Comparison of ENCODE assay signal across 9 cellular contexts in genomic region chr4:25144870-25145481, GRCh38. TPM values are rescaled to one million over a fixed set of nuclear protein-coding genes. Genes with fewer than 3 reads are reported as not detected.
DNase-seq lines count a peak whose midpoint lies in the region; ATAC-seq, FAIRE-seq and TF ChIP-seq lines count a peak whose summit lies in the region.
"Had no signal": no experiment of that assay in that cellular context is flagged by ENCODE, and none has a peak within 500 bp of the region (broad histone marks: within the 10 kb centered on the region; RNA-seq: fewer than 3 reads in every experiment).

No MANE protein-coding gene starts in this region.

- no peak for ATAC-seq in GM19328 (IDR thresholded peaks at IDR 0.05; ENCODE audit: unreplicated experiment)
- ATAC-seq in GM21515 (IDR thresholded peaks at IDR 0.05; ENCODE audit: unreplicated experiment), result no peak
- ATAC-seq in HG02763 (IDR thresholded peaks at IDR 0.05; ENCODE audit: unreplicated experiment), result no peak

- no peak for FAIRE-seq in GM12892 (lab: Jason Lieb, UNC)

- no peaks in the 10 kb centered on the region for H3K9me3 Mint-ChIP-seq in CD14-positive monocyte
- H3K9me3 Mint-ChIP-seq: IgD-negative memory B cell had no signal

- POLR2A ChIA-PET in RWPE1 (lab: Yijun Ruan, JAX; ENCODE audit: low non-redundant PET), result no interaction called here

- TF ChIP-seq CTCF in CD14-positive monocyte (IDR thresholded peaks at IDR 0.05) (peak; percentile 57), RWPE1 (conservative IDR thresholded peaks at IDR 0.05; ENCODE audit: low read depth) (peak; percentile 74)

- peaks cover 0 to 3% (median 0%) of the 10 kb centered on the region in 3 donors for H3K27me3 Mint-ChIP-seq in CD14-positive monocyte (ENCODE audit: low read depth in 3 of 3)
- H3K27me3 Mint-ChIP-seq: IgD-negative memory B cell had no signal

- no peak overlapping the region for H3K27ac Mint-ChIP-seq in CD14-positive monocyte
- H3K27ac Mint-ChIP-seq: IgD-negative memory B cell had no signal

- no peak for TF ChIP-seq POLR2A in GM12892 (IDR thresholded peaks at IDR 0.05; ENCODE audit: low read depth, low read length)

- H3K27ac ChIP-seq in RWPE1, result no peak overlapping the region

- CTCF ChIA-PET in RWPE1 (lab: Yijun Ruan, JAX), result interaction anchor here (0.5 to 1.5 kb wide), 17 partner anchors 10 to 538 kb away, joined by 3 to 7 read pairs (median 3); partner anchors contain the start of gene SEPSECS

- H3K4me3 Mint-ChIP-seq in CD14-positive monocyte, result no peak overlapping the region
- H3K4me3 Mint-ChIP-seq: IgD-negative memory B cell had no signal

- peaks cover 12% of the 10 kb centered on the region for H3K4me1 Mint-ChIP-seq in CD14-positive monocyte

- intact Hi-C loops in CD14-positive monocyte (cut with micrococcal nuclease), result no loop called here

- H3K36me3 Mint-ChIP-seq in CD14-positive monocyte, result peaks cover 24 to 38% of the 10 kb centered on the region in 2 donors

- DNase-seq in CD14-positive monocyte (ENCODE audit: low spot score) (no peak), H4 (ENCODE audit: low spot score) (peak; percentile 19), RWPE1 (ENCODE audit: low spot score) (peak; percentile 51), glomerular endothelial cell (ENCODE audit: extremely low read depth, low read depth, low spot score) (peak; percentile 10), GM12892 (ENCODE audit: insufficient read length) (no peak)

RNA-seq across cellular contexts. Expression of gene SEPSECS, which starts 15.3 kb away (rescaled TPM):
- polyA plus RNA-seq in CD14-positive monocyte, result 1 to 10 TPM in 1 of 2 donors, under 1 TPM in 1; 0.65 to 2.1 TPM
- 4.7 and 6.5 TPM in 2 replicates for total RNA-seq in H4 (2014; rRNA removed; shearing (Covaris generic))
- total RNA-seq in glomerular endothelial cell, result 4.8 and 5.8 TPM in 2 replicates
- 5.7 TPM for polyA plus RNA-seq in GM12892 (2012; ENCODE audit: missing spikeins)

Comparison
In these comparisons a context has a peak if more than half of its experiments do, and no peak if none do; other contexts are left out.
1. DNase-seq: peak in H4 (single experiment), RWPE1 (single experiment) and glomerular endothelial cell (single experiment); none in CD14-positive monocyte (single experiment) and GM12892 (single experiment).